8 cellular contexts compared by ENCODE assay signal in the genomic region with DNA sequence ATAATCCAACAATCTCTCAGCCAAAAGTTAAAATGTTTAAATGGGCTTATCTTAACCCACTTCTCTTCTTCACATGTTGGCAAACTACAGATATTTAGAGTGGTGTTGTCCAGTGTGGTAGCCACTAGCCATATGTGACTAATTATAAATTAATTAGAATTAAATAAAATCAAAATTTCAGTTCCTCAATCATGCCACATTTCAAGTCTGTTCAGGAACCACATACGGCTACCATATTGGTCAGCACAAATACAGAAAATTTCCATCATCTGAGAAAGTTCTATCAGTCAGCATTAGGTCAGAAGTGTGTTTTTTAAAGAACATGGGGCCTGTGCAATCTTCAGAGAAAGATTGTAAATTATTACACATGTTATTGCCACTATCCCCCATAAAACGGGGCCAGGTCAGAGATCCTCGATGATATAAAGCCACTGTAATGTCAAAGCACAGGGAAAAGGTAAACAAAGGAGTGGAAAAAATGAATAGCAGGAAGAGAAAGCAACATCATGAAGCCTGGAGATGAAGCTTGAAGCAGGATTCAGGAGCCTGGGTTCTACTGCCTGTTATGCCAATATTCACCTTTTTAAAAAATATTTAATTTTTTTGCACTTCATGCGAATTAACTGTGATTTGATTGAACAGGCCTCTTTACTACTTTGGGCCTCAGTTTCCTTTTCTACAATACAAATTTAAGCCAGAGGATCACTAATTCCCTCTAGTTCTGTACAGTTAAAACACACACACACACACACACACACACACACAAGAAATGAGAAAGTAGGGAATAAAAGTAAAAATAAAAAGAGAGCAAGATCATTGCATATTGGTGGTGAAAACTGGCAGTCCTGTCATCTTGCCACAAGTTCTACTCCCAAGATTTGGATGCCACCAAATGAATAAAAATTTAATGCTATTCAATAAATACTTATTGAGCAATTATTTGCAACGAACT. TPM values are rescaled to one million over a fixed set of nuclear protein-coding genes. Genes with fewer than 3 reads are reported as not detected.
DNase-seq lines count a peak whose midpoint lies in the region; ATAC-seq, FAIRE-seq and TF ChIP-seq lines count a peak whose summit lies in the region.

No MANE protein-coding gene starts in this region.

- intact Hi-C loops in pancreas (cut with DNase I) = no loop called here

- no peak for TF ChIP-seq CTCF in GM06990 (IDR thresholded peaks at IDR 0.05; ENCODE audit: insufficient read depth, low read length, poor library complexity, severe bottlenecking)
- TF ChIP-seq CTCF in pancreas (IDR thresholded peaks at IDR 0.05) = no peak

- H3K27me3 ChIP-seq in GM06990 (replicated peaks; ENCODE audit: control insufficient read depth, insufficient read depth, low read length) = no peaks in the 10 kb centered on the region
- H3K27me3 ChIP-seq in duodenal mucosa (ENCODE audit: control insufficient read depth in 1 of 2, insufficient read depth in 2 of 2, low read length in 2 of 2) = no peaks in the 10 kb centered on the region
- H3K27me3 ChIP-seq in pancreas = no peaks in the 10 kb centered on the region

- H3K4me1 ChIP-seq in duodenal mucosa (ENCODE audit: control insufficient read depth in 1 of 2, insufficient read depth in 2 of 2, low read length in 2 of 2) (peaks cover 18 to 27% of the 10 kb centered on the region in 2 donors), pancreas (peaks cover 0 to 32% (median 25%) of the 10 kb centered on the region in 3 donors)

- H3K9me3 ChIP-seq in duodenal mucosa (ENCODE audit: control insufficient read depth in 1 of 2, low read length in 2 of 2) (no peaks in the 10 kb centered on the region), pancreas (no peaks in the 10 kb centered on the region)

- FAIRE-seq in pancreas (lab: Jason Lieb, UNC) = no peak

- H3K27ac ChIP-seq in duodenal mucosa (ENCODE audit: low read depth, low read length) (no peak overlapping the region), pancreas (peak overlapping the region in 2 of 4 donors; percentile 96 to 97)

- peak overlapping the region; percentile 99 for H3K4me3 ChIP-seq in GM06990 (replicated peaks; ENCODE audit: low read depth, low read length)
- peak overlapping the region; percentile 98 to 100 for H3K4me3 ChIP-seq in duodenal mucosa (ENCODE audit: low read depth in 1 of 2, low read length in 2 of 2)
- H3K4me3 ChIP-seq in pancreas = peak overlapping the region in 3 of 4 donors; percentile 78 to 90 (median 82)

- peak overlapping the region; percentile 99 for H3K9ac ChIP-seq in duodenal mucosa (ENCODE audit: low read depth in 1 of 2, low read length in 2 of 2)

- H3K36me3 ChIP-seq in GM06990 (ENCODE audit: control insufficient read depth, insufficient read depth, low read length) (no peaks in the 10 kb centered on the region), duodenal mucosa (ENCODE audit: control insufficient read depth in 1 of 2, insufficient read depth in 2 of 2, low read length in 2 of 2) (no peaks in the 10 kb centered on the region), pancreas (no peaks in the 10 kb centered on the region)

- DNase-seq in GM06990 (ENCODE audit: extremely low read depth, insufficient read length) (no peak), NCI-H146 (lab: John Stamatoyannopoulos, UW) (peak; percentile 9), pancreas (peak in 1 of 6 donors; percentile 33), SKM-1 (lab: John Stamatoyannopoulos, UW; ENCODE audit: unreplicated experiment) (no peak), hepatic stellate cell (ENCODE audit: low spot score) (no peak), NCI-H2196 (lab: John Stamatoyannopoulos, UW; ENCODE audit: unreplicated experiment) (no peak), NCI-H2227 (lab: John Stamatoyannopoulos, UW; ENCODE audit: unreplicated experiment) (no peak)

- WGBS in pancreas, 2 donors = 18% methylated on average over 5 of the region's 5 CpGs

- ATAC-seq in pancreas = peak in 2 of 4 donors; percentile 7 to 9

RNA-seq across cellular contexts. Expression of a gene that starts 2.3 kb away (rescaled TPM):
- total RNA-seq in pancreas = 10 to 100 TPM in 5 of 6 donors, 1 to 10 TPM in 1; 9.6 to 13.6 (median 10.5) TPM
- 1 to 10 TPM; 3.5 to 5.6 TPM for polyA plus RNA-seq in pancreas

RNA-seq across cellular contexts. Expression of a gene that starts 50.6 kb away (rescaled TPM):
- total RNA-seq in pancreas = 10 to 100 TPM in 2 of 6 donors, 1 to 10 TPM in 4; 4.6 to 12.9 (median 6.8) TPM
- polyA plus RNA-seq in pancreas = 1 to 10 TPM; 5.3 to 7.0 TPM
